10 cellular contexts compared by ENCODE assay signal in the genomic region with DNA sequence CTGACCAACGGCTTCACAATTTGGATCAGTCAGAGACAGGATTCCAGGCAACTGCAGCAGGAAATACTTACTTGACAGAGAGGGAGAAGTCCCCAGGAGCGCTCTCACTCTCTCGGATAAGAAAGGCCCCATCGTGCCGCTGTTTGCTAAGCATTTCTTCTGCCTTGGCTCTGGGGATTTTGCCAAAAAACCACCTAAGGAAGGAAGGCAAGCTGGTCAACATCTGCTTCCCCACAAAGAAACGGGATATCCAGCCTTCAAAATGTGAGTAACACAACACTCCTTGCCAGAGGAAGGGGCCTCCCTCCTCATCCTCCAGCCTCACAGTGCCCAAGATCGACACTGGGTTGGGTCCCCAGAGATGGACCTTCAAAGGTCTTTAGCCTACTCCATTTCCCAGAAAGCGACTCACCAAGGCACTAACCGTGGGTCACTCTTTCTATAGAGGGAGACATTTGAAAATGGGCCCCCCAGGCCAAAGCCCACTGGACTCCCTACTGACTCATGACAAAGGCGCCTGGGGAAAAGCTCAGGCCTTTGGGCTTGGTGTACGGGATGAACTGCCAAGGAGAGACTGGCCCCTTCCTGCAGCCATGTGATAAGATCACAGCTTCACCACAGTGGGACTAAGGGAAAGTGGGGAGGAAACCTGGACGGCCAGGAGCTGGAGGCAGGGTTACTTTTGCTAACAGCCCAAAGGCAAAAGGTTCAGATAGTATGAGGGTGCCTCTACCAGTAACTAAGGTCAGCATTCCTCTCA. TPM values are rescaled to one million over a fixed set of nuclear protein-coding genes. Genes with fewer than 3 reads are reported as not detected.
DNase-seq lines count a peak whose midpoint lies in the region; ATAC-seq and TF ChIP-seq lines count a peak whose summit lies in the region.
"Had no signal": no experiment of that assay in that cellular context is flagged by ENCODE, and none has a peak within 500 bp of the region (broad histone marks: within the 10 kb centered on the region; RNA-seq: fewer than 3 reads in every experiment).

No MANE protein-coding gene starts in this region.

- intact Hi-C loops in dendritic cell treated with granulocyte-macrophage colony-stimulating factor and Interleukin-4, amounts not matched to agents 40 ng/mL and 50 ng/mL, for 4 days (cut with micrococcal nuclease), result no loop called here

- peaks cover 16 to 47% (median 35%) of the 10 kb centered on the region in 3 donors for H3K4me1 Mint-ChIP-seq in CD8-positive, alpha-beta memory T cell
- peaks cover 50% of the 10 kb centered on the region for H3K4me1 Mint-ChIP-seq in dendritic cell treated with granulocyte-macrophage colony-stimulating factor and Interleukin-4, amounts not matched to agents 40 ng/mL and 50 ng/mL, for 4 days (ENCODE audit: low read depth)
- H3K4me1 Mint-ChIP-seq in nephron progenitor cell, result peaks cover 9% of the 10 kb centered on the region

- POLR2A ChIA-PET in CD8-positive, alpha-beta memory T cell (lab: Charles Lee), result interaction anchor here (1.2 kb wide), 1 partner anchor 80 kb away, joined by 4 read pairs; a partner anchor contains a TSS

- peaks cover 0 to 2% of the 10 kb centered on the region in 2 donors for H3K27me3 Mint-ChIP-seq in CD8-positive, alpha-beta memory T cell
- H3K27me3 Mint-ChIP-seq in dendritic cell treated with granulocyte-macrophage colony-stimulating factor and Interleukin-4, amounts not matched to agents 40 ng/mL and 50 ng/mL, for 4 days, result no peaks in the 10 kb centered on the region
- H3K27me3 Mint-ChIP-seq in nephron progenitor cell (ENCODE audit: low read depth, poor library complexity), result no peaks in the 10 kb centered on the region

- H3K27me3 ChIP-seq in CD8-positive, alpha-beta memory T cell (ENCODE audit: insufficient read depth, low read length, poor library complexity, severe bottlenecking), result no peaks in the 10 kb centered on the region
- H3K27me3 ChIP-seq: brain microvascular endothelial cell, thyroid gland had no signal

- H3K9me3 ChIP-seq in CD8-positive, alpha-beta memory T cell (ENCODE audit: low read length), result no peaks in the 10 kb centered on the region
- H3K9me3 ChIP-seq: thyroid gland had no signal

- TF ChIP-seq CTCF in NB4 (IDR thresholded peaks at IDR 0.05; ENCODE audit: low read depth, low read length), result no peak
- no peak for TF ChIP-seq CTCF in nephron progenitor cell (IDR thresholded peaks at IDR 0.05)

- peaks cover 16% of the 10 kb centered on the region for H3K4me1 ChIP-seq in CD8-positive, alpha-beta memory T cell (ENCODE audit: insufficient read depth, low read length)

- DNase-seq in CD8-positive, alpha-beta memory T cell, result no peak
- peak; percentile 74 for DNase-seq in NB4 (ENCODE audit: low read depth)
- no peak for DNase-seq in nephron progenitor cell
- DNase-seq in NCI-H1694 treated with DMSO at 0.1 percent for 48 hours (lab: John Stamatoyannopoulos, UW), result no peak
- DNase-seq in OCI-M1 (lab: John Stamatoyannopoulos, UW), result no peak
- DNase-seq: brain microvascular endothelial cell, thyroid gland had no signal

- no peaks in the 10 kb centered on the region for H3K9me3 Mint-ChIP-seq in CD8-positive, alpha-beta memory T cell
- H3K9me3 Mint-ChIP-seq in dendritic cell treated with granulocyte-macrophage colony-stimulating factor and Interleukin-4, amounts not matched to agents 40 ng/mL and 50 ng/mL, for 4 days, result no peaks in the 10 kb centered on the region
- H3K9me3 Mint-ChIP-seq in nephron progenitor cell, result no peaks in the 10 kb centered on the region

- H3K27ac ChIP-seq in CD8-positive, alpha-beta memory T cell (ENCODE audit: low read depth, low read length), result peak overlapping the region; percentile 11
- H3K27ac ChIP-seq: brain microvascular endothelial cell, thyroid gland had no signal

- no peak overlapping the region for H3K4me3 ChIP-seq in CD8-positive, alpha-beta memory T cell (ENCODE audit: low read length)
- peak overlapping the region; percentile 3 for H3K4me3 ChIP-seq in NB4 (ENCODE audit: low read depth, low read length)
- H3K4me3 ChIP-seq: thyroid gland had no signal

- ATAC-seq in HG02884 (IDR thresholded peaks at IDR 0.05; ENCODE audit: unreplicated experiment) (no peak), GM21390 (IDR thresholded peaks at IDR 0.05; ENCODE audit: unreplicated experiment) (no peak)

- no peak overlapping the region for H3K4me3 Mint-ChIP-seq in CD8-positive, alpha-beta memory T cell
- peak overlapping the region; percentile 46 for H3K4me3 Mint-ChIP-seq in dendritic cell treated with granulocyte-macrophage colony-stimulating factor and Interleukin-4, amounts not matched to agents 40 ng/mL and 50 ng/mL, for 4 days
- no peak overlapping the region for H3K4me3 Mint-ChIP-seq in nephron progenitor cell

- CTCF ChIA-PET in CD8-positive, alpha-beta memory T cell (lab: Charles Lee), result interaction anchor here (1.3 to 6.7 kb wide), 4 partner anchors 10 to 86 kb away, joined by 3 to 78 read pairs (median 4); a partner anchor contains a TSS

- H3K36me3 Mint-ChIP-seq in CD8-positive, alpha-beta memory T cell, result peaks cover 0 to 59% (median 4%) of the 10 kb centered on the region in 3 donors
- peaks cover 87% of the 10 kb centered on the region for H3K36me3 Mint-ChIP-seq in dendritic cell treated with granulocyte-macrophage colony-stimulating factor and Interleukin-4, amounts not matched to agents 40 ng/mL and 50 ng/mL, for 4 days (ENCODE audit: low read depth)
- peaks cover 41% of the 10 kb centered on the region for H3K36me3 Mint-ChIP-seq in nephron progenitor cell (ENCODE audit: low read depth)

- peak overlapping the region in 7 of 8 donors; percentile 5 to 70 (median 60) for H3K27ac Mint-ChIP-seq in CD8-positive, alpha-beta memory T cell
- H3K27ac Mint-ChIP-seq in dendritic cell treated with granulocyte-macrophage colony-stimulating factor and Interleukin-4, amounts not matched to agents 40 ng/mL and 50 ng/mL, for 4 days, result peak overlapping the region; percentile 78
- H3K27ac Mint-ChIP-seq in nephron progenitor cell, result peak overlapping the region; percentile 83

- H3K36me3 ChIP-seq in CD8-positive, alpha-beta memory T cell (ENCODE audit: insufficient read depth, low read length), result peaks cover 14% of the 10 kb centered on the region

- TF ChIP-seq POLR2A in NB4 (IDR thresholded peaks at IDR 0.05; ENCODE audit: extremely low read depth, insufficient read length), result no peak

RNA-seq across cellular contexts. Expression of a gene that starts 36.8 kb away (rescaled TPM):
- 100 to 1,000 TPM; 119 to 126 TPM for total RNA-seq in CD8-positive, alpha-beta memory T cell
- polyA plus RNA-seq in CD8-positive, alpha-beta memory T cell, result 15.5 TPM

RNA-seq across cellular contexts. Expression of a gene that starts 55.0 kb away (rescaled TPM):
- 10 to 100 TPM; 38.5 to 40.4 TPM for total RNA-seq in CD8-positive, alpha-beta memory T cell
- polyA plus RNA-seq in CD8-positive, alpha-beta memory T cell, result 108 TPM
